19 cellular contexts compared by ENCODE assay signal in genomic region chr13:20921572-20921971, GRCh38. TPM values are rescaled to one million over a fixed set of nuclear protein-coding genes. Genes with fewer than 3 reads are reported as not detected.
DNase-seq lines count a peak whose midpoint lies in the region; ATAC-seq and TF ChIP-seq lines count a peak whose summit lies in the region.
"Had no signal": no experiment of that assay in that cellular context is flagged by ENCODE, and none has a peak within 500 bp of the region (broad histone marks: within the 10 kb centered on the region; RNA-seq: fewer than 3 reads in every experiment).

No MANE protein-coding gene starts in this region.

- TF ChIP-seq CTCF in IMR-90 (conservative IDR thresholded peaks at IDR 0.05; ENCODE audit: low read depth, low read length) (no peak), endothelial cell (IDR thresholded peaks at IDR 0.05; ENCODE audit: unreplicated experiment) (no peak), nephron progenitor cell (IDR thresholded peaks at IDR 0.05) (no peak)

- H3K18ac ChIP-seq in IMR-90 (ENCODE audit: low read depth, low read length) = no peak overlapping the region

- intact Hi-C loops in IMR-90 (cut with micrococcal nuclease) = loop anchor here (5.0 kb wide), 1 partner anchor 724 kb away; no protein-coding TSS in a partner anchor

- H3K9me1 ChIP-seq in IMR-90 (ENCODE audit: insufficient read depth, low read length) = no peaks in the 10 kb centered on the region

- no peak overlapping the region for H2BK20ac ChIP-seq in IMR-90 (ENCODE audit: low read depth, low read length)

- POLR2A ChIA-PET in IMR-90 (lab: Charles Lee; ENCODE audit: unreplicated experiment) = interaction anchor here (0.6 kb wide), 1 partner anchor 223 kb away, joined by 12 read pairs; no protein-coding TSS in a partner anchor

- H3K9me3 ChIP-seq in IMR-90 (ENCODE audit: control insufficient read depth, insufficient read depth, low read length) = no peaks in the 10 kb centered on the region
- H3K9me3 ChIP-seq: BLaER1 treated with 17β-estradiol and CSF1 and Interleukin-3, amounts not matched to agents 10 nM and 100 nM; HAP-1 had no signal

- H2AK9ac ChIP-seq in IMR-90 (replicated peaks; ENCODE audit: low read depth, low read length, poor library complexity) = peak overlapping the region; percentile 65

- TF ChIP-seq RAD21 in IMR-90 (IDR thresholded peaks at IDR 0.05; ENCODE audit: low read length) = no peak

- H2AK5ac ChIP-seq in IMR-90 (ENCODE audit: low read depth, low read length) = no peak overlapping the region

- H3K4me3 Mint-ChIP-seq in endothelial cell (ENCODE audit: unreplicated experiment) (no peak overlapping the region), nephron progenitor cell (no peak overlapping the region)
- no peak overlapping the region for H3K4me3 Mint-ChIP-seq in stimulated activated memory B cell treated with anti-CD40 and anti-IgM and Interleukin-4, amounts not matched to agents 10 μg/mL and 1 μg/mL and 100 μg/mL, for 72 hours
- H3K4me3 Mint-ChIP-seq: CD8-positive, alpha-beta T cell; IgD-negative memory B cell had no signal

- H3K4me2 ChIP-seq in IMR-90 (ENCODE audit: low read depth, low read length) = no peak overlapping the region
- H3K4me2 ChIP-seq: BLaER1 treated with 17β-estradiol and CSF1 and Interleukin-3, amounts not matched to agents 10 nM and 100 nM had no signal

- no peak overlapping the region for H3K23ac ChIP-seq in IMR-90 (ENCODE audit: low read depth, low read length)

- no peak overlapping the region for H4K8ac ChIP-seq in IMR-90 (ENCODE audit: low read depth in 2 of 2, low read length in 2 of 2)

- H3K56ac ChIP-seq in IMR-90 (ENCODE audit: extremely low read depth, insufficient read depth, low read length) = no peak overlapping the region

- H4K20me1 ChIP-seq in IMR-90 (ENCODE audit: insufficient read depth, low read length) = no peaks in the 10 kb centered on the region
- H4K20me1 ChIP-seq: BLaER1 treated with 17β-estradiol and CSF1 and Interleukin-3, amounts not matched to agents 10 nM and 100 nM had no signal

- H3K36me3 Mint-ChIP-seq in endothelial cell (ENCODE audit: low read depth, unreplicated experiment) (no peaks in the 10 kb centered on the region), nephron progenitor cell (ENCODE audit: low read depth) (no peaks in the 10 kb centered on the region)
- H3K36me3 Mint-ChIP-seq in stimulated activated memory B cell treated with anti-CD40 and anti-IgM and Interleukin-4, amounts not matched to agents 10 μg/mL and 1 μg/mL and 100 μg/mL, for 72 hours = no peaks in the 10 kb centered on the region
- H3K36me3 Mint-ChIP-seq: CD8-positive, alpha-beta T cell; IgD-negative memory B cell had no signal

- H3K14ac ChIP-seq in IMR-90 (replicated peaks; ENCODE audit: low read depth, low read length) = no peak overlapping the region

- H2BK15ac ChIP-seq in IMR-90 (ENCODE audit: low read depth, low read length) = no peak overlapping the region

- no peak for TF ChIP-seq POLR2A in IMR-90 (IDR thresholded peaks at IDR 0.05; ENCODE audit: low read depth, low read length)

- no peak for DNase-seq in IMR-90
- DNase-seq in endothelial cell (ENCODE audit: low spot score) = no peak
- DNase-seq in nephron progenitor cell = no peak
- DNase-seq in ACHN = no peak
- DNase-seq: COR-L47, DMS 273 treated with DMSO at 0.1 percent for 48 hours, DMS53, DND-41, EL, GM23248, KBM-7 had no signal

- H3K9me3 Mint-ChIP-seq in endothelial cell (ENCODE audit: unreplicated experiment) = no peaks in the 10 kb centered on the region
- no peaks in the 10 kb centered on the region for H3K9me3 Mint-ChIP-seq in nephron progenitor cell
- H3K9me3 Mint-ChIP-seq in stimulated activated memory B cell treated with anti-CD40 and anti-IgM and Interleukin-4, amounts not matched to agents 10 μg/mL and 1 μg/mL and 100 μg/mL, for 72 hours = no peaks in the 10 kb centered on the region
- H3K9me3 Mint-ChIP-seq: CD8-positive, alpha-beta T cell; IgD-negative memory B cell had no signal

- no peak overlapping the region for H2BK120ac ChIP-seq in IMR-90 (ENCODE audit: low read depth, low read length)

- no peaks in the 10 kb centered on the region; a peak in 1 of 4 replicates for H3K79me1 ChIP-seq in IMR-90 (ENCODE audit: low read depth in 1 of 2, low read length in 2 of 2)

- H3K27me3 Mint-ChIP-seq in endothelial cell (ENCODE audit: unreplicated experiment) = peaks cover 2% of the 10 kb centered on the region
- peaks cover 13% of the 10 kb centered on the region for H3K27me3 Mint-ChIP-seq in nephron progenitor cell (ENCODE audit: low read depth, poor library complexity)
- H3K27me3 Mint-ChIP-seq in stimulated activated memory B cell treated with anti-CD40 and anti-IgM and Interleukin-4, amounts not matched to agents 10 μg/mL and 1 μg/mL and 100 μg/mL, for 72 hours = no peaks in the 10 kb centered on the region

- no peaks in the 10 kb centered on the region for H3K4me1 Mint-ChIP-seq in endothelial cell (ENCODE audit: unreplicated experiment)
- H3K4me1 Mint-ChIP-seq in nephron progenitor cell = no peaks in the 10 kb centered on the region
- H3K4me1 Mint-ChIP-seq in stimulated activated memory B cell treated with anti-CD40 and anti-IgM and Interleukin-4, amounts not matched to agents 10 μg/mL and 1 μg/mL and 100 μg/mL, for 72 hours = no peaks in the 10 kb centered on the region
- H3K4me1 Mint-ChIP-seq: IgD-negative memory B cell had no signal

- H3K4me3 ChIP-seq in IMR-90 (ENCODE audit: insufficient read depth, low read depth, low read length) = no peak overlapping the region
- H3K4me3 ChIP-seq: BLaER1 treated with 17β-estradiol and CSF1 and Interleukin-3, amounts not matched to agents 10 nM and 100 nM; GM23248; HAP-1 had no signal

- dilution Hi-C loops in IMR-90 (cut with HindIII; ENCODE audit: low sequenced_read_pairs, unreplicated experiment) = no loop called here

- H3K36me3 ChIP-seq in IMR-90 (ENCODE audit: control insufficient read depth, insufficient read depth, low read length) = no peaks in the 10 kb centered on the region
- H3K36me3 ChIP-seq: BLaER1 treated with 17β-estradiol and CSF1 and Interleukin-3, amounts not matched to agents 10 nM and 100 nM; HAP-1 had no signal

- H3K4ac ChIP-seq in IMR-90 (ENCODE audit: low read depth, low read length) = no peak overlapping the region

- ATAC-seq in IMR-90 (ENCODE audit: low read depth) (no peak), HG03565 (IDR thresholded peaks at IDR 0.05; ENCODE audit: unreplicated experiment) (no peak), HG03139 (IDR thresholded peaks at IDR 0.05; ENCODE audit: unreplicated experiment) (no peak)
- ATAC-seq in stimulated activated memory B cell treated with anti-CD40 and anti-IgM and Interleukin-4, amounts not matched to agents 10 μg/mL and 1 μg/mL and 100 μg/mL, for 72 hours = peak; percentile 48
- ATAC-seq: CD8-positive, alpha-beta T cell had no signal

- 0 out of 2 replicates have a peak, but pooled peaks cover 2% of the 10 kb centered on the region for H3K27me3 ChIP-seq in IMR-90 (ENCODE audit: control insufficient read depth, insufficient read depth, low read length)
- H3K27me3 ChIP-seq: BLaER1 treated with 17β-estradiol and CSF1 and Interleukin-3, amounts not matched to agents 10 nM and 100 nM had no signal

- no peak overlapping the region for H3K27ac ChIP-seq in IMR-90 (ENCODE audit: insufficient read depth, low read length)
- H3K27ac ChIP-seq: BLaER1 treated with 17β-estradiol and CSF1 and Interleukin-3, amounts not matched to agents 10 nM and 100 nM; GM23248; HL-60 had no signal

- no peak overlapping the region for H3K9ac ChIP-seq in IMR-90 (ENCODE audit: low read depth, low read length)
- H3K9ac ChIP-seq: BLaER1 treated with 17β-estradiol and CSF1 and Interleukin-3, amounts not matched to agents 10 nM and 100 nM; GM23248 had no signal

- H2AFZ ChIP-seq in IMR-90 (replicated peaks; ENCODE audit: low read length, poor library complexity) = no peak overlapping the region
- H2AFZ ChIP-seq: GM23248 had no signal

- no peak overlapping the region for H2BK5ac ChIP-seq in IMR-90 (ENCODE audit: low read depth, low read length, poor library complexity, severe bottlenecking)

- WGBS in IMR-90 (ENCODE audit: extremely low coverage in 2 of 2, insufficient read length in 1 of 2), 2 experiments = no CpG with 5 or more reads among the region's 4 CpGs

- H3K27ac Mint-ChIP-seq in endothelial cell (ENCODE audit: unreplicated experiment) (peak overlapping the region; percentile 58), nephron progenitor cell (peak overlapping the region; percentile 48)
- no peak overlapping the region for H3K27ac Mint-ChIP-seq in stimulated activated memory B cell treated with anti-CD40 and anti-IgM and Interleukin-4, amounts not matched to agents 10 μg/mL and 1 μg/mL and 100 μg/mL, for 72 hours
- H3K27ac Mint-ChIP-seq: CD8-positive, alpha-beta T cell; IgD-negative memory B cell had no signal

- CTCF ChIA-PET in IMR-90 (lab: Yijun Ruan, JAX) = interaction anchor here (1.4 to 1.7 kb wide), 2 partner anchors 93 to 430 kb away, joined by 3 read pairs; no protein-coding TSS in a partner anchor

- H4K5ac ChIP-seq in IMR-90 (ENCODE audit: low read depth, low read length) = no peak overlapping the region

- no TSS peak for BruUV-seq in IMR-90 (replicated peaks; lab: Mats Ljungman, UMichigan)

- no peak overlapping the region for H4K91ac ChIP-seq in IMR-90 (ENCODE audit: insufficient read depth, low read depth, low read length)

- in situ Hi-C loops in IMR-90 (cut with MboI; ENCODE audit: low sequenced_read_pairs) (loop anchor here (5.0 to 10.0 kb wide), 2 partner anchors 204 to 737 kb away; no protein-coding TSS in a partner anchor), ACHN (cut with HindIII; ENCODE audit: low pct_ligation_motif_present, low pct_unique_long_range_greater_than_20kb, low sequenced_read_pairs) (no loop called here)

- H3K4me1 ChIP-seq in IMR-90 (ENCODE audit: control insufficient read depth, insufficient read depth, low read length) = no peaks in the 10 kb centered on the region
- H3K4me1 ChIP-seq: BLaER1 treated with 17β-estradiol and CSF1 and Interleukin-3, amounts not matched to agents 10 nM and 100 nM; HAP-1 had no signal

TF ChIP-seq in IMR-90, 13 proteins besides CTCF, POLR2A, EP300 and RAD21:
- TF ChIP-seq BHLHE40 (IDR thresholded peaks at IDR 0.05; ENCODE audit: low read depth, low read length) = no peak
- no peak for TF ChIP-seq MXI1 (IDR thresholded peaks at IDR 0.05; ENCODE audit: borderline replicate concordance, low read depth, low read length)
- TF ChIP-seq FOS (IDR thresholded peaks at IDR 0.05; ENCODE audit: low read depth, low read length) = no peak
- TF ChIP-seq CHD1 (IDR thresholded peaks at IDR 0.05; ENCODE audit: low read depth, low read length) = no peak
- TF ChIP-seq SMC3 (IDR thresholded peaks at IDR 0.05; ENCODE audit: low read depth, low read length) = no peak

RNA-seq across cellular contexts. Expression of gene XPO4, which starts 19.0 kb away (rescaled TPM):
- 21.1 and 25.3 TPM in 2 replicates for total RNA-seq in IMR-90 (2012; rRNA removed)
- 3.8 and 5.0 TPM in 2 replicates for polyA plus RNA-seq in IMR-90 (2012; rRNA removed)
- polyA plus RNA-seq in IMR-90 (2012; cell fraction: cytosol; rRNA removed) = 0.67 and 0.95 TPM in 2 replicates
- 1.1 and 10.1 TPM in 2 replicates for polyA plus RNA-seq in IMR-90 (2012; cell fraction: nucleus; rRNA removed; ENCODE audit: low replicate concordance)
- 18.0 TPM for total RNA-seq in endothelial cell (ENCODE audit: unreplicated experiment)
